2 cellular contexts compared by ENCODE assay signal in the genomic region with DNA sequence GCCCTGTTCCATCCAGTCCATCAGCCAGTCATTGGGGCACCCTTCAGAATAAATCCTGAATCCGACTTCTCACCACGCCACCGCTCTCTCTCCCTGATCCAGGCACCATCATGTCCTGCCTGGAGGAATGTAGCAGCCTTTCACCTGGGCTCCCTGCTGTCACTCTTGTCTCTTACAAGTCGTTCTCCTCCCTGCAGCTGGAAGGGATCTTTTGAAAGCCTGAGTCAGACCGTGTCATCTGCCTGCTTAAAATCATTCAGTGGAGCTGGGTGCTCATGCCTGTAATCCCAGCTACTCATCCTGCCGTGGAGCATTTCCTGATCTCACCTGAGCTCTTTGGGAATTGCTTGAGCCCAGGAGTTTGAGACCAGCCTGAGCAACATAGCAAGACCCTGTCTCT.
A peak's percentile ranks its signal among the peaks of the same experiment; 100 is the strongest.
TF ChIP-seq lines count a peak whose summit lies in the region.

No MANE protein-coding gene starts in this region.

TF ChIP-seq in HepG2, 621 proteins besides CTCF, POLR2A, EP300 and RAD21 (continued from another document):
- TF ChIP-seq, protein P1, sequence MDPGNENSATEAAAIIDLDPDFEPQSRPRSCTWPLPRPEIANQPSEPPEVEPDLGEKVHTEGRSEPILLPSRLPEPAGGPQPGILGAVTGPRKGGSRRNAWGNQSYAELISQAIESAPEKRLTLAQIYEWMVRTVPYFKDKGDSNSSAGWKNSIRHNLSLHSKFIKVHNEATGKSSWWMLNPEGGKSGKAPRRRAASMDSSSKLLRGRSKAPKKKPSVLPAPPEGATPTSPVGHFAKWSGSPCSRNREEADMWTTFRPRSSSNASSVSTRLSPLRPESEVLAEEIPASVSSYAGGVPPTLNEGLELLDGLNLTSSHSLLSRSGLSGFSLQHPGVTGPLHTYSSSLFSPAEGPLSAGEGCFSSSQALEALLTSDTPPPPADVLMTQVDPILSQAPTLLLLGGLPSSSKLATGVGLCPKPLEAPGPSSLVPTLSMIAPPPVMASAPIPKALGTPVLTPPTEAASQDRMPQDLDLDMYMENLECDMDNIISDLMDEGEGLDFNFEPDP (CRISPR knock-in tag; conservative IDR thresholded peaks at IDR 0.05): 0 out of 2 replicates have a peak, but pooled peaks have one; percentile 44

TF ChIP-seq in WTC11, 78 proteins besides CTCF, POLR2A, EP300 and RAD21:
- TF ChIP-seq, protein P2, sequence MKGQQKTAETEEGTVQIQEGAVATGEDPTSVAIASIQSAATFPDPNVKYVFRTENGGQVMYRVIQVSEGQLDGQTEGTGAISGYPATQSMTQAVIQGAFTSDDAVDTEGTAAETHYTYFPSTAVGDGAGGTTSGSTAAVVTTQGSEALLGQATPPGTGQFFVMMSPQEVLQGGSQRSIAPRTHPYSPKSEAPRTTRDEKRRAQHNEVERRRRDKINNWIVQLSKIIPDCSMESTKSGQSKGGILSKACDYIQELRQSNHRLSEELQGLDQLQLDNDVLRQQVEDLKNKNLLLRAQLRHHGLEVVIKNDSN (CRISPR knock-in tag; IDR thresholded peaks at IDR 0.05): no peak
- TF ChIP-seq, protein P3, sequence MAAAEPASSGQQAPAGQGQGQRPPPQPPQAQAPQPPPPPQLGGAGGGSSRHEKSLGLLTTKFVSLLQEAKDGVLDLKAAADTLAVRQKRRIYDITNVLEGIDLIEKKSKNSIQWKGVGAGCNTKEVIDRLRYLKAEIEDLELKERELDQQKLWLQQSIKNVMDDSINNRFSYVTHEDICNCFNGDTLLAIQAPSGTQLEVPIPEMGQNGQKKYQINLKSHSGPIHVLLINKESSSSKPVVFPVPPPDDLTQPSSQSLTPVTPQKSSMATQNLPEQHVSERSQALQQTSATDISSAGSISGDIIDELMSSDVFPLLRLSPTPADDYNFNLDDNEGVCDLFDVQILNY (CRISPR knock-in tag; IDR thresholded peaks at IDR 0.05): no peak
- TF ChIP-seq JAZF1 (CRISPR knock-in tag; IDR thresholded peaks at IDR 0.05) (no peak), OVOL2 (CRISPR knock-in tag; IDR thresholded peaks at IDR 0.05; ENCODE audit: borderline replicate concordance) (no peak), FOXP1 (CRISPR knock-in tag; IDR thresholded peaks at IDR 0.05; ENCODE audit: borderline replicate concordance) (no peak), ZNF396 (CRISPR knock-in tag; IDR thresholded peaks at IDR 0.05; ENCODE audit: borderline replicate concordance) (no peak), TP53 (CRISPR knock-in tag; IDR thresholded peaks at IDR 0.05) (no peak), ETV6 (CRISPR knock-in tag; IDR thresholded peaks at IDR 0.05) (no peak), ELF4 (CRISPR knock-in tag; IDR thresholded peaks at IDR 0.05; ENCODE audit: low read depth) (no peak), ZNF219 (CRISPR knock-in tag; IDR thresholded peaks at IDR 0.05; ENCODE audit: borderline replicate concordance) (no peak), FOXJ3 (CRISPR knock-in tag; IDR thresholded peaks at IDR 0.05; ENCODE audit: borderline replicate concordance) (no peak)
- TF ChIP-seq, protein P4, sequence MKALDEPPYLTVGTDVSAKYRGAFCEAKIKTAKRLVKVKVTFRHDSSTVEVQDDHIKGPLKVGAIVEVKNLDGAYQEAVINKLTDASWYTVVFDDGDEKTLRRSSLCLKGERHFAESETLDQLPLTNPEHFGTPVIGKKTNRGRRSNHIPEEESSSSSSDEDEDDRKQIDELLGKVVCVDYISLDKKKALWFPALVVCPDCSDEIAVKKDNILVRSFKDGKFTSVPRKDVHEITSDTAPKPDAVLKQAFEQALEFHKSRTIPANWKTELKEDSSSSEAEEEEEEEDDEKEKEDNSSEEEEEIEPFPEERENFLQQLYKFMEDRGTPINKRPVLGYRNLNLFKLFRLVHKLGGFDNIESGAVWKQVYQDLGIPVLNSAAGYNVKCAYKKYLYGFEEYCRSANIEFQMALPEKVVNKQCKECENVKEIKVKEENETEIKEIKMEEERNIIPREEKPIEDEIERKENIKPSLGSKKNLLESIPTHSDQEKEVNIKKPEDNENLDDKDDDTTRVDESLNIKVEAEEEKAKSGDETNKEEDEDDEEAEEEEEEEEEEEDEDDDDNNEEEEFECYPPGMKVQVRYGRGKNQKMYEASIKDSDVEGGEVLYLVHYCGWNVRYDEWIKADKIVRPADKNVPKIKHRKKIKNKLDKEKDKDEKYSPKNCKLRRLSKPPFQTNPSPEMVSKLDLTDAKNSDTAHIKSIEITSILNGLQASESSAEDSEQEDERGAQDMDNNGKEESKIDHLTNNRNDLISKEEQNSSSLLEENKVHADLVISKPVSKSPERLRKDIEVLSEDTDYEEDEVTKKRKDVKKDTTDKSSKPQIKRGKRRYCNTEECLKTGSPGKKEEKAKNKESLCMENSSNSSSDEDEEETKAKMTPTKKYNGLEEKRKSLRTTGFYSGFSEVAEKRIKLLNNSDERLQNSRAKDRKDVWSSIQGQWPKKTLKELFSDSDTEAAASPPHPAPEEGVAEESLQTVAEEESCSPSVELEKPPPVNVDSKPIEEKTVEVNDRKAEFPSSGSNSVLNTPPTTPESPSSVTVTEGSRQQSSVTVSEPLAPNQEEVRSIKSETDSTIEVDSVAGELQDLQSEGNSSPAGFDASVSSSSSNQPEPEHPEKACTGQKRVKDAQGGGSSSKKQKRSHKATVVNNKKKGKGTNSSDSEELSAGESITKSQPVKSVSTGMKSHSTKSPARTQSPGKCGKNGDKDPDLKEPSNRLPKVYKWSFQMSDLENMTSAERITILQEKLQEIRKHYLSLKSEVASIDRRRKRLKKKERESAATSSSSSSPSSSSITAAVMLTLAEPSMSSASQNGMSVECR (CRISPR knock-in tag; IDR thresholded peaks at IDR 0.05; ENCODE audit: borderline replicate concordance): no peak
- TF ChIP-seq, protein P5, sequence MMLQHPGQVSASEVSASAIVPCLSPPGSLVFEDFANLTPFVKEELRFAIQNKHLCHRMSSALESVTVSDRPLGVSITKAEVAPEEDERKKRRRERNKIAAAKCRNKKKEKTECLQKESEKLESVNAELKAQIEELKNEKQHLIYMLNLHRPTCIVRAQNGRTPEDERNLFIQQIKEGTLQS (CRISPR knock-in tag; conservative IDR thresholded peaks at IDR 0.05): no peak
- TF ChIP-seq, protein P6, sequence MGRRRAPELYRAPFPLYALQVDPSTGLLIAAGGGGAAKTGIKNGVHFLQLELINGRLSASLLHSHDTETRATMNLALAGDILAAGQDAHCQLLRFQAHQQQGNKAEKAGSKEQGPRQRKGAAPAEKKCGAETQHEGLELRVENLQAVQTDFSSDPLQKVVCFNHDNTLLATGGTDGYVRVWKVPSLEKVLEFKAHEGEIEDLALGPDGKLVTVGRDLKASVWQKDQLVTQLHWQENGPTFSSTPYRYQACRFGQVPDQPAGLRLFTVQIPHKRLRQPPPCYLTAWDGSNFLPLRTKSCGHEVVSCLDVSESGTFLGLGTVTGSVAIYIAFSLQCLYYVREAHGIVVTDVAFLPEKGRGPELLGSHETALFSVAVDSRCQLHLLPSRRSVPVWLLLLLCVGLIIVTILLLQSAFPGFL (CRISPR knock-in tag; IDR thresholded peaks at IDR 0.05; ENCODE audit: borderline replicate concordance): no peak
